In genomic region chr5:172502969-172503368, GRCh38 we compare ENCODE assay signal across 10 cellular contexts. TPM values are rescaled to one million over a fixed set of nuclear protein-coding genes. Genes with fewer than 3 reads are reported as not detected.
DNase-seq lines count a peak whose midpoint lies in the region; ATAC-seq and TF ChIP-seq lines count a peak whose summit lies in the region.
"Had no signal": no experiment of that assay in that cellular context is flagged by ENCODE, and none has a peak within 500 bp of the region (broad histone marks: within the 10 kb centered on the region; RNA-seq: fewer than 3 reads in every experiment).

No MANE protein-coding gene starts in this region.

- TF ChIP-seq POLR2A in esophagus muscularis mucosa (IDR thresholded peaks at IDR 0.05; ENCODE audit: low read depth): no peak

- no peaks in the 10 kb centered on the region for H3K36me3 ChIP-seq in esophagus muscularis mucosa

- no peak overlapping the region for H3K4me3 Mint-ChIP-seq in activated CD8-positive, alpha-beta T cell treated with anti-CD3 and anti-CD28 coated beads, Interleukin-2, amount 10 ng/mL, durations not matched to agents 7 days and 5 days
- H3K4me3 Mint-ChIP-seq in activated CD8-positive, alpha-beta T cell treated with anti-CD3 and anti-CD28 coated beads for 36 hours: no peak overlapping the region
- no peak overlapping the region for H3K4me3 Mint-ChIP-seq in stimulated activated naive B cell treated with anti-CD40 and anti-IgM and Interleukin-4, amounts not matched to agents 10 μg/mL and 1 μg/mL and 100 μg/mL, for 72 hours
- H3K4me3 Mint-ChIP-seq in MCF 10A (ENCODE audit: unreplicated experiment): no peak overlapping the region
- H3K4me3 Mint-ChIP-seq: B cell had no signal

- no peak for ATAC-seq in activated CD8-positive, alpha-beta T cell treated with anti-CD3 and anti-CD28 coated beads, Interleukin-2, amount 10 ng/mL, durations not matched to agents 7 days and 5 days
- no peak for ATAC-seq in activated CD8-positive, alpha-beta T cell treated with anti-CD3 and anti-CD28 coated beads for 36 hours
- ATAC-seq in stimulated activated naive B cell treated with anti-CD40 and anti-IgM and Interleukin-4, amounts not matched to agents 10 μg/mL and 1 μg/mL and 100 μg/mL, for 72 hours (replicated peaks): peak; percentile 60 to 73

- no peaks in the 10 kb centered on the region for H3K4me1 Mint-ChIP-seq in activated CD8-positive, alpha-beta T cell treated with anti-CD3 and anti-CD28 coated beads, Interleukin-2, amount 10 ng/mL, durations not matched to agents 7 days and 5 days (ENCODE audit: low read depth)
- H3K4me1 Mint-ChIP-seq in activated CD8-positive, alpha-beta T cell treated with anti-CD3 and anti-CD28 coated beads for 36 hours (ENCODE audit: low read depth): no peaks in the 10 kb centered on the region
- peaks cover 0 to 1% of the 10 kb centered on the region in 2 donors for H3K4me1 Mint-ChIP-seq in stimulated activated naive B cell treated with anti-CD40 and anti-IgM and Interleukin-4, amounts not matched to agents 10 μg/mL and 1 μg/mL and 100 μg/mL, for 72 hours
- H3K4me1 Mint-ChIP-seq in MCF 10A (ENCODE audit: insufficient read depth, unreplicated experiment): peaks cover 23% of the 10 kb centered on the region
- H3K4me1 Mint-ChIP-seq: B cell had no signal

- H3K27ac ChIP-seq in esophagus muscularis mucosa (replicated peaks in 1 of 4): peak overlapping the region; percentile 43 to 76 (median 60)

- no peak overlapping the region for H3K27ac Mint-ChIP-seq in activated CD8-positive, alpha-beta T cell treated with anti-CD3 and anti-CD28 coated beads, Interleukin-2, amount 10 ng/mL, durations not matched to agents 7 days and 5 days
- no peak overlapping the region for H3K27ac Mint-ChIP-seq in activated CD8-positive, alpha-beta T cell treated with anti-CD3 and anti-CD28 coated beads for 36 hours
- H3K27ac Mint-ChIP-seq in stimulated activated naive B cell treated with anti-CD40 and anti-IgM and Interleukin-4, amounts not matched to agents 10 μg/mL and 1 μg/mL and 100 μg/mL, for 72 hours: no peak overlapping the region
- H3K27ac Mint-ChIP-seq in MCF 10A (ENCODE audit: low read depth, unreplicated experiment): no peak overlapping the region
- H3K27ac Mint-ChIP-seq: B cell had no signal

- no peak overlapping the region for H3K4me3 ChIP-seq in esophagus muscularis mucosa

- intact Hi-C loops in activated CD8-positive, alpha-beta T cell treated with anti-CD3 and anti-CD28 coated beads for 36 hours (cut with micrococcal nuclease): no loop called here
- intact Hi-C loops in esophagus muscularis mucosa (cut with DNase I) (no loop called here), MCF 10A (cut with micrococcal nuclease) (no loop called here)

- H3K9me3 Mint-ChIP-seq in activated CD8-positive, alpha-beta T cell treated with anti-CD3 and anti-CD28 coated beads, Interleukin-2, amount 10 ng/mL, durations not matched to agents 7 days and 5 days (ENCODE audit: insufficient read depth): no peaks in the 10 kb centered on the region
- no peaks in the 10 kb centered on the region for H3K9me3 Mint-ChIP-seq in activated CD8-positive, alpha-beta T cell treated with anti-CD3 and anti-CD28 coated beads for 36 hours
- no peaks in the 10 kb centered on the region for H3K9me3 Mint-ChIP-seq in stimulated activated naive B cell treated with anti-CD40 and anti-IgM and Interleukin-4, amounts not matched to agents 10 μg/mL and 1 μg/mL and 100 μg/mL, for 72 hours
- H3K9me3 Mint-ChIP-seq in MCF 10A (ENCODE audit: unreplicated experiment): no peaks in the 10 kb centered on the region

- DNase-seq in activated CD8-positive, alpha-beta T cell treated with anti-CD3 and anti-CD28 coated beads, Interleukin-2, amount 10 ng/mL, durations not matched to agents 7 days and 5 days: peak; percentile 17
- DNase-seq in activated CD8-positive, alpha-beta T cell treated with anti-CD3 and anti-CD28 coated beads for 36 hours: no peak
- DNase-seq in NCI-H82 (lab: John Stamatoyannopoulos, UW) (peak; percentile 52), esophagus muscularis mucosa (ENCODE audit: extremely low spot score) (peak; percentile 91), NCI-H774 (lab: John Stamatoyannopoulos, UW) (no peak), epidermal melanocyte (ENCODE audit: insufficient read length, low spot score) (no peak), MCF 10A (ENCODE audit: unreplicated experiment) (no peak)
- DNase-seq in stimulated activated naive B cell treated with anti-CD40 and anti-IgM and Interleukin-4, amounts not matched to agents 10 μg/mL and 1 μg/mL and 100 μg/mL, for 72 hours: no peak
- DNase-seq: caudate nucleus had no signal

- TF ChIP-seq CTCF in activated CD8-positive, alpha-beta T cell treated with anti-CD3 and anti-CD28 coated beads for 36 hours (IDR thresholded peaks at IDR 0.05): no peak
- no peak for TF ChIP-seq CTCF in esophagus muscularis mucosa (IDR thresholded peaks at IDR 0.05)
- TF ChIP-seq CTCF in MCF 10A (IDR thresholded peaks at IDR 0.05; ENCODE audit: unreplicated experiment): no peak

- H3K9me3 ChIP-seq in esophagus muscularis mucosa: no peaks in the 10 kb centered on the region

- 87% methylated on average over 4 of the region's 4 CpGs for WGBS in esophagus muscularis mucosa

- no peaks in the 10 kb centered on the region for H3K27me3 ChIP-seq in esophagus muscularis mucosa

- H3K27me3 Mint-ChIP-seq in activated CD8-positive, alpha-beta T cell treated with anti-CD3 and anti-CD28 coated beads, Interleukin-2, amount 10 ng/mL, durations not matched to agents 7 days and 5 days (ENCODE audit: low read depth): no peaks in the 10 kb centered on the region
- peaks cover 5% of the 10 kb centered on the region for H3K27me3 Mint-ChIP-seq in activated CD8-positive, alpha-beta T cell treated with anti-CD3 and anti-CD28 coated beads for 36 hours
- H3K27me3 Mint-ChIP-seq in stimulated activated naive B cell treated with anti-CD40 and anti-IgM and Interleukin-4, amounts not matched to agents 10 μg/mL and 1 μg/mL and 100 μg/mL, for 72 hours: peaks cover 17 to 22% of the 10 kb centered on the region in 2 donors
- H3K27me3 Mint-ChIP-seq in MCF 10A (ENCODE audit: insufficient read depth, unreplicated experiment): no peaks in the 10 kb centered on the region

- CTCF ChIA-PET in activated CD8-positive, alpha-beta T cell treated with anti-CD3 and anti-CD28 coated beads, Interleukin-2, amount 10 ng/mL, durations not matched to agents 7 days and 5 days (lab: Charles Lee): no interaction called here
- CTCF ChIA-PET in activated CD8-positive, alpha-beta T cell treated with anti-CD3 and anti-CD28 coated beads for 36 hours (lab: Charles Lee): no interaction called here
- CTCF ChIA-PET in MCF 10A (lab: Yijun Ruan, JAX): interaction anchor here (0.5 to 0.7 kb wide), 2 partner anchors 40 to 140 kb away, joined by 3 read pairs; no protein-coding TSS in a partner anchor

- H3K4me1 ChIP-seq in esophagus muscularis mucosa: peaks cover 14 to 23% (median 18%) of the 10 kb centered on the region in 4 donors

- POLR2A ChIA-PET in activated CD8-positive, alpha-beta T cell treated with anti-CD3 and anti-CD28 coated beads, Interleukin-2, amount 10 ng/mL, durations not matched to agents 7 days and 5 days (lab: Charles Lee): no interaction called here
- POLR2A ChIA-PET in activated CD8-positive, alpha-beta T cell treated with anti-CD3 and anti-CD28 coated beads for 36 hours (lab: Charles Lee): no interaction called here
- POLR2A ChIA-PET in MCF 10A (lab: Yijun Ruan, JAX): interaction anchor here (0.7 to 1.8 kb wide), 3 partner anchors 121 to 267 kb away, joined by 3 to 5 read pairs (median 3); partner anchors contain the start of gene NEURL1B

- no peak for TF ChIP-seq EP300 in esophagus muscularis mucosa (IDR thresholded peaks at IDR 0.05)

- no TSS peak for BruUV-seq in MCF 10A (replicated peaks; lab: Mats Ljungman, UMichigan)

- H3K36me3 Mint-ChIP-seq in activated CD8-positive, alpha-beta T cell treated with anti-CD3 and anti-CD28 coated beads, Interleukin-2, amount 10 ng/mL, durations not matched to agents 7 days and 5 days (ENCODE audit: low read depth): no peaks in the 10 kb centered on the region
- H3K36me3 Mint-ChIP-seq in activated CD8-positive, alpha-beta T cell treated with anti-CD3 and anti-CD28 coated beads for 36 hours (ENCODE audit: low read depth): no peaks in the 10 kb centered on the region
- no peaks in the 10 kb centered on the region for H3K36me3 Mint-ChIP-seq in stimulated activated naive B cell treated with anti-CD40 and anti-IgM and Interleukin-4, amounts not matched to agents 10 μg/mL and 1 μg/mL and 100 μg/mL, for 72 hours
- H3K36me3 Mint-ChIP-seq in MCF 10A (ENCODE audit: insufficient read depth, unreplicated experiment): no peaks in the 10 kb centered on the region

RNA-seq across cellular contexts. Expression of gene SH3PXD2B, which starts 48.6 kb away (rescaled TPM):
- total RNA-seq in activated CD8-positive, alpha-beta T cell treated with anti-CD3 and anti-CD28 coated beads, Interleukin-2, amount 10 ng/mL, durations not matched to agents 7 days and 5 days: under 1 TPM; 0.21 to 0.23 TPM
- under 1 TPM; 0.38 to 0.47 TPM for total RNA-seq in activated CD8-positive, alpha-beta T cell treated with anti-CD3 and anti-CD28 coated beads for 36 hours
- 10 to 100 TPM; 41.5 to 66.5 (median 49.2) TPM for total RNA-seq in esophagus muscularis mucosa
- total RNA-seq in MCF 10A (2022): 34.1 and 42.3 TPM in 2 replicates
- total RNA-seq: B cell had no signal

Comparison
In these comparisons a context has a peak if more than half of its experiments do, and no peak if none do; other contexts are left out.
1. DNase-seq: peak in activated CD8-positive, alpha-beta T cell treated with anti-CD3 and anti-CD28 coated beads, Interleukin-2, amount 10 ng/mL, durations not matched to agents 7 days and 5 days (single experiment), NCI-H82 (single experiment) and esophagus muscularis mucosa (single experiment); none in activated CD8-positive, alpha-beta T cell treated with anti-CD3 and anti-CD28 coated beads for 36 hours (single experiment), stimulated activated naive B cell treated with anti-CD40 and anti-IgM and Interleukin-4, amounts not matched to agents 10 μg/mL and 1 μg/mL and 100 μg/mL, for 72 hours (single experiment), NCI-H774 (single experiment), epidermal melanocyte (single experiment) and MCF 10A (single experiment).
2. ATAC-seq: peak in stimulated activated naive B cell treated with anti-CD40 and anti-IgM and Interleukin-4, amounts not matched to agents 10 μg/mL and 1 μg/mL and 100 μg/mL, for 72 hours (2 of 2); none in activated CD8-positive, alpha-beta T cell treated with anti-CD3 and anti-CD28 coated beads, Interleukin-2, amount 10 ng/mL, durations not matched to agents 7 days and 5 days (single experiment) and activated CD8-positive, alpha-beta T cell treated with anti-CD3 and anti-CD28 coated beads for 36 hours (single experiment).
3. RNA of gene SH3PXD2B, which starts 48.6 kb away (total RNA-seq): 41.5 to 66.5 TPM in esophagus muscularis mucosa and 34.1 to 42.3 TPM in MCF 10A; 0.38 to 0.47 TPM in activated CD8-positive, alpha-beta T cell treated with anti-CD3 and anti-CD28 coated beads for 36 hours and 0.21 to 0.23 TPM in activated CD8-positive, alpha-beta T cell treated with anti-CD3 and anti-CD28 coated beads, Interleukin-2, amount 10 ng/mL, durations not matched to agents 7 days and 5 days; every median in the first group is over 10 times any median in the second.